ENCODE assay signal across 1 cellular context in the genomic region with DNA sequence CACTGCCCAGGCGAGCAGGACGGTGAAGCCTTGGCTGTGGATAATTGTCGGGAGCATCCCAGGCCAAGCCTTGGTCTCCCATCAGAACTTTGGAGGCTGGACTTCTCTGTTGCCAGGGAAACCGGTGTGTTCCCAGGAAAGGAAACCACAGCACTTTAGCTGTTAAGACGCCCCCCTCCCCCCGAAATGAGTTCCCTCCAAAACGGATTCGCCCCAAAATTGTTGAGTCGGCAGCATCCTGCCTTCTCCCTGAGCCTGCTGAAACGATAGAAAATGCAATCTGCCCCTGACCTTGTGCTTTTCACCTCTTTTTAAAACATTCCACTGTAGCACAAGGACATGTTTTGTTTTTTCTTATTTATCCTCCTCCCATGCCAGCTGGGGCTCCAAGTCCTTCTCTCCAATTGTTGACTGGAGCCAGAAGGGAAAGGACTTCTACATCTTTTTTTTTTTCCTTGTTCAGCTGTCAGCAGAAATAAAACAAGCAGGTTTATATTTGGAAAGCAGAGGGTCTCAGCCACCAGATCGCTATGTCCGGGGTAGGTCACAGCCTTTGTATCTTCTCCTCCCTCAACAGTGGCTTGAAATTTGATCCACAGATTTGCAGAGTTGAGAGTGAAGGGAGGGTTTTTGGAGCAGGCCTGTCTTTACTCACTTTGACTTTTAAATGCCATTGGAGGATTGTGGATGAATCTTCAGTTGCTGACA.
TF ChIP-seq lines count a peak whose summit lies in the region.

No MANE protein-coding gene starts in this region.

TF ChIP-seq in HepG2, 621 proteins besides CTCF, POLR2A, EP300 and RAD21 (continued from another document and continues in another):
- TF ChIP-seq HCFC1 (IDR thresholded peaks at IDR 0.05; ENCODE audit: low read depth, low read length) = no peak
- TF ChIP-seq ZKSCAN1 (IDR thresholded peaks at IDR 0.05; ENCODE audit: low read length) = no peak
- TF ChIP-seq, protein P1, sequence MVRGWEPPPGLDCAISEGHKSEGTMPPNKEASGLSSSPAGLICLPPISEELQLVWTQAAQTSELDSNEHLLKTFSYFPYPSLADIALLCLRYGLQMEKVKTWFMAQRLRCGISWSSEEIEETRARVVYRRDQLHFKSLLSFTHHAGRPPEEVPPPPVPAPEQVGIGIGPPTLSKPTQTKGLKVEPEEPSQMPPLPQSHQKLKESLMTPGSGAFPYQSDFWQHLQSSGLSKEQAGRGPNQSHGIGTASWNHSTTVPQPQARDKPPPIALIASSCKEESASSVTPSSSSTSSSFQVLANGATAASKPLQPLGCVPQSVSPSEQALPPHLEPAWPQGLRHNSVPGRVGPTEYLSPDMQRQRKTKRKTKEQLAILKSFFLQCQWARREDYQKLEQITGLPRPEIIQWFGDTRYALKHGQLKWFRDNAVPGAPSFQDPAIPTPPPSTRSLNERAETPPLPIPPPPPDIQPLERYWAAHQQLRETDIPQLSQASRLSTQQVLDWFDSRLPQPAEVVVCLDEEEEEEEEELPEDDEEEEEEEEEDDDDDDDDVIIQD (CRISPR knock-in tag; IDR thresholded peaks at IDR 0.05; ENCODE audit: low read depth) = 0 out of 2 replicates have a peak, but pooled peaks have one; percentile 11
- TF ChIP-seq ZMAT3 (CRISPR knock-in tag; conservative IDR thresholded peaks at IDR 0.05) = peak; percentile 62; the same call in 1 of the 2 replicates
- TF ChIP-seq HMGA1 (CRISPR knock-in tag; conservative IDR thresholded peaks at IDR 0.05) = no peak
- peak; percentile 58; the same call in 1 of the 2 replicates for TF ChIP-seq FOXJ3 (CRISPR knock-in tag; IDR thresholded peaks at IDR 0.05; ENCODE audit: borderline replicate concordance)
- TF ChIP-seq, protein P2, sequence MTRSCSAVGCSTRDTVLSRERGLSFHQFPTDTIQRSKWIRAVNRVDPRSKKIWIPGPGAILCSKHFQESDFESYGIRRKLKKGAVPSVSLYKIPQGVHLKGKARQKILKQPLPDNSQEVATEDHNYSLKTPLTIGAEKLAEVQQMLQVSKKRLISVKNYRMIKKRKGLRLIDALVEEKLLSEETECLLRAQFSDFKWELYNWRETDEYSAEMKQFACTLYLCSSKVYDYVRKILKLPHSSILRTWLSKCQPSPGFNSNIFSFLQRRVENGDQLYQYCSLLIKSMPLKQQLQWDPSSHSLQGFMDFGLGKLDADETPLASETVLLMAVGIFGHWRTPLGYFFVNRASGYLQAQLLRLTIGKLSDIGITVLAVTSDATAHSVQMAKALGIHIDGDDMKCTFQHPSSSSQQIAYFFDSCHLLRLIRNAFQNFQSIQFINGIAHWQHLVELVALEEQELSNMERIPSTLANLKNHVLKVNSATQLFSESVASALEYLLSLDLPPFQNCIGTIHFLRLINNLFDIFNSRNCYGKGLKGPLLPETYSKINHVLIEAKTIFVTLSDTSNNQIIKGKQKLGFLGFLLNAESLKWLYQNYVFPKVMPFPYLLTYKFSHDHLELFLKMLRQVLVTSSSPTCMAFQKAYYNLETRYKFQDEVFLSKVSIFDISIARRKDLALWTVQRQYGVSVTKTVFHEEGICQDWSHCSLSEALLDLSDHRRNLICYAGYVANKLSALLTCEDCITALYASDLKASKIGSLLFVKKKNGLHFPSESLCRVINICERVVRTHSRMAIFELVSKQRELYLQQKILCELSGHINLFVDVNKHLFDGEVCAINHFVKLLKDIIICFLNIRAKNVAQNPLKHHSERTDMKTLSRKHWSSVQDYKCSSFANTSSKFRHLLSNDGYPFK (CRISPR knock-in tag; IDR thresholded peaks at IDR 0.05; ENCODE audit: borderline replicate concordance) = no peak
- TF ChIP-seq SAP130 (CRISPR knock-in tag; IDR thresholded peaks at IDR 0.05; ENCODE audit: low read depth) = peak; percentile 65
- no peak for TF ChIP-seq TBP (CRISPR knock-in tag; IDR thresholded peaks at IDR 0.05)
- no peak for TF ChIP-seq ZNF264 (CRISPR knock-in tag; IDR thresholded peaks at IDR 0.05)
- TF ChIP-seq GATAD2A (CRISPR knock-in tag; IDR thresholded peaks at IDR 0.05) = peak; percentile 86
- peak; percentile 60; the same call in 1 of the 2 replicates for TF ChIP-seq FOXO1 (CRISPR knock-in tag; IDR thresholded peaks at IDR 0.05)
- TF ChIP-seq TARDBP (CRISPR knock-in tag; IDR thresholded peaks at IDR 0.05) = peak; percentile 45; the same call in 1 of the 2 replicates
- TF ChIP-seq KMT2B (CRISPR knock-in tag; IDR thresholded peaks at IDR 0.05) = no peak
- no peak for TF ChIP-seq ZNF569 (CRISPR knock-in tag; IDR thresholded peaks at IDR 0.05; ENCODE audit: borderline replicate concordance)
- TF ChIP-seq KDM6A (CRISPR knock-in tag; IDR thresholded peaks at IDR 0.05; ENCODE audit: low read depth) = 0 out of 2 replicates have a peak, but pooled peaks have one; percentile 18
- TF ChIP-seq, protein P3, sequence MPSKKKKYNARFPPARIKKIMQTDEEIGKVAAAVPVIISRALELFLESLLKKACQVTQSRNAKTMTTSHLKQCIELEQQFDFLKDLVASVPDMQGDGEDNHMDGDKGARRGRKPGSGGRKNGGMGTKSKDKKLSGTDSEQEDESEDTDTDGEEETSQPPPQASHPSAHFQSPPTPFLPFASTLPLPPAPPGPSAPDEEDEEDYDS (CRISPR knock-in tag; IDR thresholded peaks at IDR 0.05) = 0 out of 2 replicates have a peak, but pooled peaks have one; percentile 44
- TF ChIP-seq SMARCE1 (IDR thresholded peaks at IDR 0.05; ENCODE audit: borderline replicate concordance) = no peak
- TF ChIP-seq YEATS4 (CRISPR knock-in tag; IDR thresholded peaks at IDR 0.05; ENCODE audit: borderline replicate concordance) = peak; percentile 14; the same call in 1 of the 2 replicates
- TF ChIP-seq, protein P4, sequence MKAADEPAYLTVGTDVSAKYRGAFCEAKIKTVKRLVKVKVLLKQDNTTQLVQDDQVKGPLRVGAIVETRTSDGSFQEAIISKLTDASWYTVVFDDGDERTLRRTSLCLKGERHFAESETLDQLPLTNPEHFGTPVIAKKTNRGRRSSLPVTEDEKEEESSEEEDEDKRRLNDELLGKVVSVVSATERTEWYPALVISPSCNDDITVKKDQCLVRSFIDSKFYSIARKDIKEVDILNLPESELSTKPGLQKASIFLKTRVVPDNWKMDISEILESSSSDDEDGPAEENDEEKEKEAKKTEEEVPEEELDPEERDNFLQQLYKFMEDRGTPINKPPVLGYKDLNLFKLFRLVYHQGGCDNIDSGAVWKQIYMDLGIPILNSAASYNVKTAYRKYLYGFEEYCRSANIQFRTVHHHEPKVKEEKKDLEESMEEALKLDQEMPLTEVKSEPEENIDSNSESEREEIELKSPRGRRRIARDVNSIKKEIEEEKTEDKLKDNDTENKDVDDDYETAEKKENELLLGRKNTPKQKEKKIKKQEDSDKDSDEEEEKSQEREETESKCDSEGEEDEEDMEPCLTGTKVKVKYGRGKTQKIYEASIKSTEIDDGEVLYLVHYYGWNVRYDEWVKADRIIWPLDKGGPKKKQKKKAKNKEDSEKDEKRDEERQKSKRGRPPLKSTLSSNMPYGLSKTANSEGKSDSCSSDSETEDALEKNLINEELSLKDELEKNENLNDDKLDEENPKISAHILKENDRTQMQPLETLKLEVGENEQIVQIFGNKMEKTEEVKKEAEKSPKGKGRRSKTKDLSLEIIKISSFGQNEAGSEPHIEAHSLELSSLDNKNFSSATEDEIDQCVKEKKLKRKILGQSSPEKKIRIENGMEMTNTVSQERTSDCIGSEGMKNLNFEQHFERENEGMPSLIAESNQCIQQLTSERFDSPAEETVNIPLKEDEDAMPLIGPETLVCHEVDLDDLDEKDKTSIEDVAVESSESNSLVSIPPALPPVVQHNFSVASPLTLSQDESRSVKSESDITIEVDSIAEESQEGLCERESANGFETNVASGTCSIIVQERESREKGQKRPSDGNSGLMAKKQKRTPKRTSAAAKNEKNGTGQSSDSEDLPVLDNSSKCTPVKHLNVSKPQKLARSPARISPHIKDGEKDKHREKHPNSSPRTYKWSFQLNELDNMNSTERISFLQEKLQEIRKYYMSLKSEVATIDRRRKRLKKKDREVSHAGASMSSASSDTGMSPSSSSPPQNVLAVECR (CRISPR knock-in tag; IDR thresholded peaks at IDR 0.05; ENCODE audit: borderline replicate concordance) = peak; percentile 11; the same call in 1 of the 2 replicates
- TF ChIP-seq ZNF709 (CRISPR knock-in tag; IDR thresholded peaks at IDR 0.05) = no peak; the same call in 1 of the 2 replicates
- peak; percentile 38; the same call in 1 of the 2 replicates for TF ChIP-seq ISL2 (CRISPR knock-in tag; IDR thresholded peaks at IDR 0.05)
- TF ChIP-seq ZNF431 (CRISPR knock-in tag; IDR thresholded peaks at IDR 0.05; ENCODE audit: borderline replicate concordance, low read depth) = no peak
- no peak for TF ChIP-seq ZNF136 (CRISPR knock-in tag; IDR thresholded peaks at IDR 0.05; ENCODE audit: low read depth)
- TF ChIP-seq, protein P5, sequence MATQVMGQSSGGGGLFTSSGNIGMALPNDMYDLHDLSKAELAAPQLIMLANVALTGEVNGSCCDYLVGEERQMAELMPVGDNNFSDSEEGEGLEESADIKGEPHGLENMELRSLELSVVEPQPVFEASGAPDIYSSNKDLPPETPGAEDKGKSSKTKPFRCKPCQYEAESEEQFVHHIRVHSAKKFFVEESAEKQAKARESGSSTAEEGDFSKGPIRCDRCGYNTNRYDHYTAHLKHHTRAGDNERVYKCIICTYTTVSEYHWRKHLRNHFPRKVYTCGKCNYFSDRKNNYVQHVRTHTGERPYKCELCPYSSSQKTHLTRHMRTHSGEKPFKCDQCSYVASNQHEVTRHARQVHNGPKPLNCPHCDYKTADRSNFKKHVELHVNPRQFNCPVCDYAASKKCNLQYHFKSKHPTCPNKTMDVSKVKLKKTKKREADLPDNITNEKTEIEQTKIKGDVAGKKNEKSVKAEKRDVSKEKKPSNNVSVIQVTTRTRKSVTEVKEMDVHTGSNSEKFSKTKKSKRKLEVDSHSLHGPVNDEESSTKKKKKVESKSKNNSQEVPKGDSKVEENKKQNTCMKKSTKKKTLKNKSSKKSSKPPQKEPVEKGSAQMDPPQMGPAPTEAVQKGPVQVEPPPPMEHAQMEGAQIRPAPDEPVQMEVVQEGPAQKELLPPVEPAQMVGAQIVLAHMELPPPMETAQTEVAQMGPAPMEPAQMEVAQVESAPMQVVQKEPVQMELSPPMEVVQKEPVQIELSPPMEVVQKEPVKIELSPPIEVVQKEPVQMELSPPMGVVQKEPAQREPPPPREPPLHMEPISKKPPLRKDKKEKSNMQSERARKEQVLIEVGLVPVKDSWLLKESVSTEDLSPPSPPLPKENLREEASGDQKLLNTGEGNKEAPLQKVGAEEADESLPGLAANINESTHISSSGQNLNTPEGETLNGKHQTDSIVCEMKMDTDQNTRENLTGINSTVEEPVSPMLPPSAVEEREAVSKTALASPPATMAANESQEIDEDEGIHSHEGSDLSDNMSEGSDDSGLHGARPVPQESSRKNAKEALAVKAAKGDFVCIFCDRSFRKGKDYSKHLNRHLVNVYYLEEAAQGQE (IDR thresholded peaks at IDR 0.05; ENCODE audit: borderline replicate concordance in 1 of 2, low read depth in 1 of 2, low read length in 2 of 2) = peak in 1 of 2 experiments; percentile 26; a peak in 1 of 4 replicates
- TF ChIP-seq ZKSCAN8 (CRISPR knock-in tag; IDR thresholded peaks at IDR 0.05; ENCODE audit: borderline replicate concordance) = peak; percentile 49; the same call in 1 of the 2 replicates
- TF ChIP-seq SRSF9 (IDR thresholded peaks at IDR 0.05; ENCODE audit: borderline replicate concordance, insufficient read depth, low read depth, low read length, poor library complexity, severe bottlenecking) = no peak
- no peak for TF ChIP-seq FLYWCH1 (CRISPR knock-in tag; IDR thresholded peaks at IDR 0.05)
- TF ChIP-seq FOXP1 (IDR thresholded peaks at IDR 0.05) = no peak
- TF ChIP-seq FOXP1 (CRISPR knock-in tag; IDR thresholded peaks at IDR 0.05) = peak; percentile 80
- no peak for TF ChIP-seq RARG (CRISPR knock-in tag; IDR thresholded peaks at IDR 0.05; ENCODE audit: low read depth)
- 0 out of 2 replicates have a peak, but pooled peaks have one; percentile 17 for TF ChIP-seq TAF1 (CRISPR knock-in tag; IDR thresholded peaks at IDR 0.05)
- TF ChIP-seq RFX3 (CRISPR knock-in tag; IDR thresholded peaks at IDR 0.05) = peak; percentile 47
- TF ChIP-seq ZNF468 (CRISPR knock-in tag; IDR thresholded peaks at IDR 0.05) = no peak
- TF ChIP-seq AGO1 (IDR thresholded peaks at IDR 0.05; ENCODE audit: low read depth, low read length, poor library complexity, severe bottlenecking) = no peak
- TF ChIP-seq, protein P6, sequence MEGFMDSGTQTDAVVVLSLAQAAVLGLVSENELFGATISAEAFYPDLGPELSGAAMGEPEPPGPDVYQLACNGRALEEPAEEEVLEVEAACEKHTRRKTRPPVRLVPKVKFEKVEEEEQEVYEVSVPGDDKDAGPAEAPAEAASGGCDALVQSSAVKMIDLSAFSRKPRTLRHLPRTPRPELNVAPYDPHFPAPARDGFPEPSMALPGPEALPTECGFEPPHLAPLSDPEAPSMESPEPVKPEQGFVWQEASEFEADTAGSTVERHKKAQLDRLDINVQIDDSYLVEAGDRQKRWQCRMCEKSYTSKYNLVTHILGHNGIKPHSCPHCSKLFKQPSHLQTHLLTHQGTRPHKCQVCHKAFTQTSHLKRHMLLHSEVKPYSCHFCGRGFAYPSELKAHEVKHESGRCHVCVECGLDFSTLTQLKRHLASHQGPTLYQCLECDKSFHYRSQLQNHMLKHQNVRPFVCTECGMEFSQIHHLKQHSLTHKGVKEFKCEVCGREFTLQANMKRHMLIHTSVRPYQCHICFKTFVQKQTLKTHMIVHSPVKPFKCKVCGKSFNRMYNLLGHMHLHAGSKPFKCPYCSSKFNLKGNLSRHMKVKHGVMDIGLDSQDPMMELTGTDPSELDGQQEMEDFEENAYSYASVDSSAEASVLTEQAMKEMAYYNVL (CRISPR knock-in tag; IDR thresholded peaks at IDR 0.05; ENCODE audit: borderline replicate concordance) = peak; percentile 64; the same call in 1 of the 2 replicates
- no peak for TF ChIP-seq LCORL (IDR thresholded peaks at IDR 0.05)
- peak; percentile 72 for TF ChIP-seq LCORL (CRISPR knock-in tag; IDR thresholded peaks at IDR 0.05)
- no peak for TF ChIP-seq ZNF724P (CRISPR knock-in tag; IDR thresholded peaks at IDR 0.05; ENCODE audit: borderline replicate concordance)
- TF ChIP-seq, protein P7, sequence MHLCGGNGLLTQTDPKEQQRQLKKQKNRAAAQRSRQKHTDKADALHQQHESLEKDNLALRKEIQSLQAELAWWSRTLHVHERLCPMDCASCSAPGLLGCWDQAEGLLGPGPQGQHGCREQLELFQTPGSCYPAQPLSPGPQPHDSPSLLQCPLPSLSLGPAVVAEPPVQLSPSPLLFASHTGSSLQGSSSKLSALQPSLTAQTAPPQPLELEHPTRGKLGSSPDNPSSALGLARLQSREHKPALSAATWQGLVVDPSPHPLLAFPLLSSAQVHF (CRISPR knock-in tag; IDR thresholded peaks at IDR 0.05) = no peak
- TF ChIP-seq NR2F2 (IDR thresholded peaks at IDR 0.05; ENCODE audit: borderline replicate concordance, low read depth) = peak; percentile 66; the same call in 1 of the 2 replicates
- TF ChIP-seq, protein P8, sequence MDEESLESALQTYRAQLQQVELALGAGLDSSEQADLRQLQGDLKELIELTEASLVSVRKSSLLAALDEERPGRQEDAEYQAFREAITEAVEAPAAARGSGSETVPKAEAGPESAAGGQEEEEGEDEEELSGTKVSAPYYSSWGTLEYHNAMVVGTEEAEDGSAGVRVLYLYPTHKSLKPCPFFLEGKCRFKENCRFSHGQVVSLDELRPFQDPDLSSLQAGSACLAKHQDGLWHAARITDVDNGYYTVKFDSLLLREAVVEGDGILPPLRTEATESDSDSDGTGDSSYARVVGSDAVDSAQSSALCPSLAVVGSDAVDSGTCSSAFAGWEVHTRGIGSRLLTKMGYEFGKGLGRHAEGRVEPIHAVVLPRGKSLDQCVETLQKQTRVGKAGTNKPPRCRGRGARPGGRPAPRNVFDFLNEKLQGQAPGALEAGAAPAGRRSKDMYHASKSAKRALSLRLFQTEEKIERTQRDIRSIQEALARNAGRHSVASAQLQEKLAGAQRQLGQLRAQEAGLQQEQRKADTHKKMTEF (CRISPR knock-in tag; IDR thresholded peaks at IDR 0.05) = no peak; the same call in 1 of the 2 replicates
